Comparison of ENCODE assay signal across 8 cellular contexts in the genomic region with DNA sequence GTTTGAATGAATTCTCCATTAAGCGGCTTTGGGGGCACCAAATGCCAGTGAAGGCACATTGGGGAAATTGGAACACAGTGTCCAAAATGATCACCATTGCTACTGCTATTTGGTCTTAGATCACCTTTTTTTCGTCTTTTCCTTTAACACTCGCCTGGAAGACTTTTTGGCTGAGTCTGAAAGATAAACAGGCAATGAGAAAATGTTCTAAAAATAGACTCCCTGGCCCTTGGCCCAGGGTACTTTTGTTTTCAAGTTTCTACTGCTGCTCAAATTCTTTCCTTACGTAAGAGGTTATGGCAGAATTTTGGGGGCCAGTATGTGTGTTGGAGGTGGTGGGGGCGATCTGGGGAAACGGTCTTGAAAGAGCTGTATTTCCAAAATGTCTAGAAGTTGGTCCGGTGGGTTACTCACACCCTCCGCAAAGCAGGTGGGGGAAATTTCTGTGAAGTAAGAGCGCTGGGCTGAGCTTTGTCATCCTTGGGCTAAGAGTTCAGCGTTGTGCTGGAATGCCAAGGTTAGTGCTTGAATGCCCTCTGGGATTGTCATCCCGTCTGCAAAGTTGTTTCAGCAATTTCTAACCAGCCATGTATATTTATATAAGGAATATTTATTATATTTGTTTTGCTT. TPM values are rescaled to one million over a fixed set of nuclear protein-coding genes. Genes with fewer than 3 reads are reported as not detected.
DNase-seq lines count a peak whose midpoint lies in the region; ATAC-seq and TF ChIP-seq lines count a peak whose summit lies in the region.

No MANE protein-coding gene starts in this region.

- H3K36me3 ChIP-seq in mesodermal cell (ENCODE audit: control insufficient read depth, insufficient read depth, low read length): peaks cover 11% of the 10 kb centered on the region

- H3K9me3 ChIP-seq in CD4-positive, alpha-beta T cell (ENCODE audit: control insufficient read depth, low read length): no peaks in the 10 kb centered on the region
- H3K9me3 ChIP-seq in mesodermal cell (ENCODE audit: control insufficient read depth, low read length): no peaks in the 10 kb centered on the region

- no peaks in the 10 kb centered on the region for H3K27me3 Mint-ChIP-seq in CD4-positive, alpha-beta T cell

- H3K27me3 ChIP-seq in CD4-positive, alpha-beta T cell (ENCODE audit: control insufficient read depth, insufficient read depth, low read length): no peaks in the 10 kb centered on the region

- intact Hi-C loops in CD4-positive, alpha-beta T cell (cut with DNase I, micrococcal nuclease): loop anchor here (2.0 to 5.0 kb wide), 4 partner anchors 13 to 107 kb away; a partner anchor contains a TSS

- DNase-seq in CD4-positive, alpha-beta T cell: no peak
- DNase-seq in NCI-H446 treated with DMSO at 0.1 percent for 48 hours (lab: John Stamatoyannopoulos, UW) (peak; percentile 29), dedifferentiated amniotic fluid mesenchymal stem cell (ENCODE audit: extremely low spot score) (peak; percentile 77), ureter (ENCODE audit: low spot score) (peak; percentile 73), NCI-H2107 treated with DMSO at 0.1 percent for 48 hours (lab: John Stamatoyannopoulos, UW; ENCODE audit: unreplicated experiment) (no peak), DMS53 treated with DMSO at 0.1 percent for 48 hours (lab: John Stamatoyannopoulos, UW; ENCODE audit: unreplicated experiment) (no peak)

- H3K4me3 ChIP-seq in mesodermal cell (ENCODE audit: extremely low read depth, insufficient read depth, low read length, poor library complexity, severe bottlenecking): peak overlapping the region; percentile 83

- H3K4me1 Mint-ChIP-seq in CD4-positive, alpha-beta T cell (ENCODE audit: low read depth): peaks cover 43% of the 10 kb centered on the region

- H3K27ac ChIP-seq in CD4-positive, alpha-beta T cell (ENCODE audit: low read depth, low read length): no peak overlapping the region
- peak overlapping the region; percentile 94 for H3K27ac ChIP-seq in mesodermal cell (ENCODE audit: low read depth, low read length, severe bottlenecking)

- H3K4me1 ChIP-seq in mesodermal cell (ENCODE audit: control insufficient read depth, insufficient read depth, low read length, poor library complexity, severe bottlenecking): peaks cover 20% of the 10 kb centered on the region

- POLR2A ChIA-PET in CD4-positive, alpha-beta T cell (lab: Charles Lee): interaction anchor here (1.4 to 7.2 kb wide), 8 partner anchors 11 to 218 kb away, joined by 5 to 99 read pairs (median 10); a partner anchor contains a TSS

- CTCF ChIA-PET in CD4-positive, alpha-beta T cell (lab: Charles Lee): interaction anchor here (1.9 to 6.0 kb wide), 2 partner anchors 11 to 34 kb away, joined by 6 to 37 read pairs; no protein-coding TSS in a partner anchor

- peak overlapping the region; percentile 88 for H3K27ac Mint-ChIP-seq in CD4-positive, alpha-beta T cell

- no peak for TF ChIP-seq CTCF in CD4-positive, alpha-beta T cell (IDR thresholded peaks at IDR 0.05)

- no peaks in the 10 kb centered on the region for H3K9me3 Mint-ChIP-seq in CD4-positive, alpha-beta T cell

- no peak for ATAC-seq in CD4-positive, alpha-beta T cell (ENCODE audit: poor library complexity)
- no peak for ATAC-seq in GM21526 (IDR thresholded peaks at IDR 0.05; ENCODE audit: low FRiP score, unreplicated experiment)

- peak overlapping the region; percentile 96 for H3K4me3 Mint-ChIP-seq in CD4-positive, alpha-beta T cell

- 81 to 90% methylated on average over 3 to 7 of the region's 11 CpGs for WGBS in mesodermal cell (ENCODE audit: insufficient coverage in 2 of 2), 2 experiments

- peaks cover 21% of the 10 kb centered on the region for H3K36me3 Mint-ChIP-seq in CD4-positive, alpha-beta T cell (ENCODE audit: low read depth)

RNA-seq across cellular contexts. Expression of a gene that starts 1.3 kb away (rescaled TPM):
- total RNA-seq in CD4-positive, alpha-beta T cell: 100 to 1,000 TPM; 127 to 133 TPM
- 20.3 TPM for polyA plus RNA-seq in mesodermal cell (2013, experiment 1 of 2)
- 18.3 TPM for polyA plus RNA-seq in mesodermal cell (2013, experiment 2 of 2)
- 18.3 TPM for total RNA-seq in ureter

RNA-seq across cellular contexts. Expression of a gene that starts 14.0 kb away (rescaled TPM):
- not detected for total RNA-seq in CD4-positive, alpha-beta T cell
- 1.7 TPM for polyA plus RNA-seq in mesodermal cell (2013, experiment 1 of 2)
- polyA plus RNA-seq in mesodermal cell (2013, experiment 2 of 2): 1.5 TPM
- 0.55 TPM for total RNA-seq in ureter

Comparison
In these comparisons a context has a peak if more than half of its experiments do, and no peak if none do; other contexts are left out.
1. DNase-seq: peak in NCI-H446 treated with DMSO at 0.1 percent for 48 hours (single experiment), dedifferentiated amniotic fluid mesenchymal stem cell (single experiment) and ureter (single experiment); none in CD4-positive, alpha-beta T cell (0 of 10), NCI-H2107 treated with DMSO at 0.1 percent for 48 hours (single experiment) and DMS53 treated with DMSO at 0.1 percent for 48 hours (single experiment).